ENCODE assay signal across 23 cellular contexts in the genomic region with DNA sequence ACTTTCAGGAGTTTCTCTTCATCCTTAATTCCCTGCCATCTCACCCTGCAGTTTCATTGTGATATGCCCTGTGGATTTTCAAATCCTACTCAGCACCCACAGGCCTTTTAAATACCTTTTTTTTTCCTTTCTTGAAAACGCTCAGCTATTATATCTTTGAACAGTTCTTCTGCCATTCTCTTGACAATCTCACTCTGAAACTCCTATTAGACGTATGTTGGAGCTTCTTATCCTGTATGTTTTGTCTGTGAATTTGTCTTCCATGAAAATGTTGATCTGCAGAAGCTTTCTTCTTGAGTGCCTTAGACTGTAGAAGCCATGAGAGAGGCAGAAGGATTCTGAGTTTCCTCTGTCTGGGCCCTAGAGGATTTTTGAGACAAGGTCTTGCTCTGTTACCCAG.
"Had no signal": no experiment of that assay in that cellular context is flagged by ENCODE, and none has a peak within 500 bp of the region (broad histone marks: within the 10 kb centered on the region; RNA-seq: fewer than 3 reads in every experiment).

No MANE protein-coding gene starts in this region.

- H3K36me3 ChIP-seq: MG63, SJSA1 had no signal

- FAIRE-seq: RCC 7860 had no signal

- H3K4me3 ChIP-seq: MG63, SJSA1, SK-N-MC had no signal

- H3K27me3 ChIP-seq: MG63, SJSA1 had no signal

- H3K9me3 ChIP-seq: MG63 had no signal

- DNase-seq: Karpas-422, KG1, MG63, NCI-H1092, NCI-H1105 treated with DMSO at 0.1 percent for 48 hours, NCI-H1417 treated with DMSO at 0.1 percent for 48 hours, NCI-H146, NCI-H1694 treated with DMSO at 0.1 percent for 48 hours, NCI-H1930, NCI-H2081, NCI-H2171, NCI-H226, NCI-H446, NCI-H510A, NCI-H524 treated with DMSO at 0.1 percent for 48 hours, NCI-H69, NCI-H774, Right ventricle myocardium superior, RPMI8226, SIG-M5 had no signal

- H3K4me1 ChIP-seq: SJSA1 had no signal

- H3K27ac ChIP-seq: SJSA1, SK-N-MC had no signal
